In genomic region chr5:102596113-102596512, GRCh38 we compare ENCODE assay signal across 11 cellular contexts.
DNase-seq lines count a peak whose midpoint lies in the region; ATAC-seq lines count a peak whose summit lies in the region.
"Had no signal": no experiment of that assay in that cellular context is flagged by ENCODE, and none has a peak within 500 bp of the region (broad histone marks: within the 10 kb centered on the region; RNA-seq: fewer than 3 reads in every experiment).

No MANE protein-coding gene starts in this region.

- peaks cover 6 to 10% of the 10 kb centered on the region in 2 donors for H3K9me3 Mint-ChIP-seq in stimulated activated naive CD8-positive, alpha-beta T cell treated with anti-CD3 and anti-CD28 coated beads, Interleukin-15, amount 100 ng/mL, for 72 hours
- peaks cover 3% of the 10 kb centered on the region for H3K9me3 Mint-ChIP-seq in activated CD4-positive, alpha-beta memory T cell treated with anti-CD3 and anti-CD28 coated beads for 36 hours
- peaks cover 3% of the 10 kb centered on the region for H3K9me3 Mint-ChIP-seq in stimulated activated effector memory CD8-positive, alpha-beta T cell treated with anti-CD3 and anti-CD28 coated beads, Interleukin-12 subunit alpha, Interleukin-12 subunit beta, amount 100 ng/mL, for 72 hours

- no peak overlapping the region for H3K4me3 Mint-ChIP-seq in stimulated activated naive CD8-positive, alpha-beta T cell treated with anti-CD3 and anti-CD28 coated beads, Interleukin-15, amount 100 ng/mL, for 72 hours
- H3K4me3 Mint-ChIP-seq in activated CD4-positive, alpha-beta memory T cell treated with anti-CD3 and anti-CD28 coated beads for 36 hours: no peak overlapping the region
- no peak overlapping the region for H3K4me3 Mint-ChIP-seq in stimulated activated effector memory CD8-positive, alpha-beta T cell treated with anti-CD3 and anti-CD28 coated beads, Interleukin-12 subunit alpha, Interleukin-12 subunit beta, amount 100 ng/mL, for 72 hours
- H3K4me3 Mint-ChIP-seq: T-cell had no signal

- DNase-seq in NOMO-1 treated with DMSO at 0.1 percent for 48 hours (lab: John Stamatoyannopoulos, UW; ENCODE audit: unreplicated experiment): peak; percentile 42
- DNase-seq in NOMO-1 treated with dmso at 0.1 percent for 144 hours (lab: John Stamatoyannopoulos, UW; ENCODE audit: unreplicated experiment): no peak
- no peak for DNase-seq in stimulated activated naive CD8-positive, alpha-beta T cell treated with anti-CD3 and anti-CD28 coated beads, Interleukin-15, amount 100 ng/mL, for 72 hours
- DNase-seq in activated CD4-positive, alpha-beta memory T cell treated with anti-CD3 and anti-CD28 coated beads for 36 hours: no peak
- no peak for DNase-seq in NCI-H2196 treated with DMSO at 0.1 percent for 48 hours (lab: John Stamatoyannopoulos, UW; ENCODE audit: unreplicated experiment)
- DNase-seq in stimulated activated effector memory CD8-positive, alpha-beta T cell treated with anti-CD3 and anti-CD28 coated beads, Interleukin-12 subunit alpha, Interleukin-12 subunit beta, amount 100 ng/mL, for 72 hours (ENCODE audit: low spot score in 2 of 2): no peak
- DNase-seq: H7, NCI-H524 treated with DMSO at 0.1 percent for 48 hours, T-cell had no signal

- H3K4me1 Mint-ChIP-seq in stimulated activated naive CD8-positive, alpha-beta T cell treated with anti-CD3 and anti-CD28 coated beads, Interleukin-15, amount 100 ng/mL, for 72 hours: peaks cover 28% of the 10 kb centered on the region
- peaks cover 5% of the 10 kb centered on the region for H3K4me1 Mint-ChIP-seq in activated CD4-positive, alpha-beta memory T cell treated with anti-CD3 and anti-CD28 coated beads for 36 hours (ENCODE audit: low read depth)
- H3K4me1 Mint-ChIP-seq in stimulated activated effector memory CD8-positive, alpha-beta T cell treated with anti-CD3 and anti-CD28 coated beads, Interleukin-12 subunit alpha, Interleukin-12 subunit beta, amount 100 ng/mL, for 72 hours: no peaks in the 10 kb centered on the region

- no peaks in the 10 kb centered on the region for H3K27me3 Mint-ChIP-seq in stimulated activated naive CD8-positive, alpha-beta T cell treated with anti-CD3 and anti-CD28 coated beads, Interleukin-15, amount 100 ng/mL, for 72 hours
- no peaks in the 10 kb centered on the region for H3K27me3 Mint-ChIP-seq in activated CD4-positive, alpha-beta memory T cell treated with anti-CD3 and anti-CD28 coated beads for 36 hours
- H3K27me3 Mint-ChIP-seq: T-cell had no signal

- ATAC-seq in HG02588 (IDR thresholded peaks at IDR 0.05; ENCODE audit: unreplicated experiment): peak; percentile 72
- ATAC-seq in HG03378 (IDR thresholded peaks at IDR 0.05; ENCODE audit: unreplicated experiment): peak; percentile 84
- ATAC-seq in stimulated activated naive CD8-positive, alpha-beta T cell treated with anti-CD3 and anti-CD28 coated beads, Interleukin-15, amount 100 ng/mL, for 72 hours: peak; percentile 39
- no peak for ATAC-seq in stimulated activated effector memory CD8-positive, alpha-beta T cell treated with anti-CD3 and anti-CD28 coated beads, Interleukin-12 subunit alpha, Interleukin-12 subunit beta, amount 100 ng/mL, for 72 hours
- ATAC-seq: T-cell had no signal

- H3K27ac Mint-ChIP-seq in stimulated activated naive CD8-positive, alpha-beta T cell treated with anti-CD3 and anti-CD28 coated beads, Interleukin-15, amount 100 ng/mL, for 72 hours: no peak overlapping the region
- H3K27ac Mint-ChIP-seq in activated CD4-positive, alpha-beta memory T cell treated with anti-CD3 and anti-CD28 coated beads for 36 hours: no peak overlapping the region
- H3K27ac Mint-ChIP-seq in stimulated activated effector memory CD8-positive, alpha-beta T cell treated with anti-CD3 and anti-CD28 coated beads, Interleukin-12 subunit alpha, Interleukin-12 subunit beta, amount 100 ng/mL, for 72 hours: no peak overlapping the region

- intact Hi-C loops in activated CD4-positive, alpha-beta memory T cell treated with anti-CD3 and anti-CD28 coated beads for 36 hours (cut with micrococcal nuclease): no loop called here

- CTCF ChIA-PET in activated CD4-positive, alpha-beta memory T cell treated with anti-CD3 and anti-CD28 coated beads for 36 hours (lab: Charles Lee): interaction anchor here (1.1 kb wide), 1 partner anchor 60 kb away, joined by 3 read pairs; no protein-coding TSS in a partner anchor

- no peaks in the 10 kb centered on the region for H3K36me3 Mint-ChIP-seq in activated CD4-positive, alpha-beta memory T cell treated with anti-CD3 and anti-CD28 coated beads for 36 hours
- no peaks in the 10 kb centered on the region for H3K36me3 Mint-ChIP-seq in stimulated activated effector memory CD8-positive, alpha-beta T cell treated with anti-CD3 and anti-CD28 coated beads, Interleukin-12 subunit alpha, Interleukin-12 subunit beta, amount 100 ng/mL, for 72 hours

- POLR2A ChIA-PET in activated CD4-positive, alpha-beta memory T cell treated with anti-CD3 and anti-CD28 coated beads for 36 hours (lab: Charles Lee): no interaction called here
